In the genomic region with DNA sequence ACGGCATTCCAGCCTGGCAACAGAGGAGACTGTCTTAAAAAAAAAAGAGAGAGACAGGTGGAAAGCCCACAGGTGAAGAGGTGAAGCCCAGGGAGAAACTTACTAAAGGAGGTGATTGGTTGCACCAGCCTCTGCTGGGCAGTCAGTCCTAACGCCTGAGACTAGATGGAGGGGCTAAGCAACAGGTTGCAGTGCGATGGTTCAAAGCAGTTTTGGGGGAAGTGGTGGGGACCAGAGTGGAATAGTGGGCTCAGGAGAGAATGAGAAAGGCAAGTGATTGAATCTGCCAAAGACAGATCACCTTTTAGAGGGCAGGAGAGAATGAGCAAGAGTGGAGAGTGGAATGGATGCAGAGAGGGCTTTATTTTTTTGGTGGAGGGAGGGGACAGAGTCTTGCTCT, we compare ENCODE assay signal across 27 cellular contexts.
"Had no signal": no experiment of that assay in that cellular context is flagged by ENCODE, and none has a peak within 500 bp of the region (broad histone marks: within the 10 kb centered on the region; RNA-seq: fewer than 3 reads in every experiment).

No MANE protein-coding gene starts in this region.

- H3K36me3 Mint-ChIP-seq: naive B cell had no signal

- H3K9me3 ChIP-seq: left lung, ovary, psoas muscle, right atrium auricular region, spleen, stomach, suprapubic skin, tibial nerve, vagina had no signal

- H3K4me1 Mint-ChIP-seq: activated B cell treated with CpG ODN at 0.5 μM for 24 hours; activated CD4-positive, alpha-beta T cell treated with anti-CD3 and anti-CD28 coated beads for 36 hours; activated T-helper 17 cell treated with anti-CD3 and anti-CD28 coated beads, Interleukin-2, amount 50 U/mL, for 72 hours; naive B cell; T-cell had no signal

- H3K36me3 ChIP-seq: cardiac muscle cell, ovary, right atrium auricular region, vagina had no signal

- H3K27ac Mint-ChIP-seq: activated B cell treated with CpG ODN at 0.5 μM for 24 hours; activated CD4-positive, alpha-beta T cell treated with anti-CD3 and anti-CD28 coated beads for 36 hours; activated T-cell treated with anti-CD3 and anti-CD28 coated beads, Interleukin-2, amount 50 U/mL, for 24 hours; T-cell had no signal

- DNase-seq: activated B cell treated with CpG ODN at 0.5 μM for 24 hours; activated CD4-positive, alpha-beta T cell treated with anti-CD3 and anti-CD28 coated beads for 36 hours; activated CD4-positive, alpha-beta T cell treated with anti-CD3 and anti-CD28 coated beads, Interleukin-2, amount 50 U/mL, for 4 hours; activated CD8-positive, alpha-beta memory T cell treated with anti-CD3 and anti-CD28 coated beads for 24 hours; activated CD8-positive, alpha-beta memory T cell treated with anti-CD3 and anti-CD28 coated beads, Interleukin-2, amount 50 U/mL, for 4 hours; activated T-cell treated with anti-CD3 and anti-CD28 coated beads, Interleukin-2, amount 50 U/mL, for 24 hours; amygdala; effector CD4-positive, alpha-beta T cell; erythroblast; foreskin keratinocyte; hippocampal formation; kidney glomerular epithelial cell; left lung; naive B cell; ovary; psoas muscle; spleen; stimulated activated CD4-positive, alpha-beta T cell treated with anti-CD3 and anti-CD28 coated beads, Interleukin-4, amount 100 ng/mL, for 1 hour; stomach; T-cell had no signal

- H3K27me3 ChIP-seq: cardiac muscle cell, foreskin keratinocyte, left lung, ovary, right atrium auricular region, spleen, stomach, suprapubic skin, tibial nerve, vagina had no signal

- H3K4me3 ChIP-seq: cardiac muscle cell, left lung, lung, ovary, psoas muscle, right atrium auricular region, spleen, stomach, suprapubic skin, tibial nerve, vagina had no signal

- H3K4me1 ChIP-seq: foreskin keratinocyte, left lung, psoas muscle, right atrium auricular region, spleen, stomach, suprapubic skin, tibial nerve, vagina had no signal

- H3K9me3 Mint-ChIP-seq: activated B cell treated with CpG ODN at 0.5 μM for 24 hours; activated T-cell treated with anti-CD3 and anti-CD28 coated beads, Interleukin-2, amount 50 U/mL, for 24 hours; activated T-helper 17 cell treated with anti-CD3 and anti-CD28 coated beads, Interleukin-2, amount 50 U/mL, for 72 hours; naive B cell; T-cell had no signal

- H3K4me3 Mint-ChIP-seq: activated B cell treated with CpG ODN at 0.5 μM for 24 hours; activated CD4-positive, alpha-beta T cell treated with anti-CD3 and anti-CD28 coated beads for 36 hours; activated T-cell treated with anti-CD3 and anti-CD28 coated beads, Interleukin-2, amount 50 U/mL, for 24 hours; activated T-helper 17 cell treated with anti-CD3 and anti-CD28 coated beads, Interleukin-2, amount 50 U/mL, for 72 hours; T-cell had no signal

- H3K27me3 Mint-ChIP-seq: activated B cell treated with CpG ODN at 0.5 μM for 24 hours; activated CD4-positive, alpha-beta T cell treated with anti-CD3 and anti-CD28 coated beads for 36 hours; activated T-cell treated with anti-CD3 and anti-CD28 coated beads, Interleukin-2, amount 50 U/mL, for 24 hours; activated T-helper 17 cell treated with anti-CD3 and anti-CD28 coated beads, Interleukin-2, amount 50 U/mL, for 72 hours; naive B cell; T-cell had no signal

- H3K27ac ChIP-seq: cardiac muscle cell, foreskin keratinocyte, left lung, ovary, psoas muscle, right atrium auricular region, spleen, stomach, suprapubic skin, tibial nerve, vagina had no signal

- ATAC-seq: activated CD4-positive, alpha-beta T cell treated with anti-CD3 and anti-CD28 coated beads for 36 hours; activated T-helper 17 cell treated with anti-CD3 and anti-CD28 coated beads, Interleukin-2, amount 50 U/mL, for 72 hours; foreskin keratinocyte; left lung; psoas muscle; T-cell had no signal
